In the genomic region with DNA sequence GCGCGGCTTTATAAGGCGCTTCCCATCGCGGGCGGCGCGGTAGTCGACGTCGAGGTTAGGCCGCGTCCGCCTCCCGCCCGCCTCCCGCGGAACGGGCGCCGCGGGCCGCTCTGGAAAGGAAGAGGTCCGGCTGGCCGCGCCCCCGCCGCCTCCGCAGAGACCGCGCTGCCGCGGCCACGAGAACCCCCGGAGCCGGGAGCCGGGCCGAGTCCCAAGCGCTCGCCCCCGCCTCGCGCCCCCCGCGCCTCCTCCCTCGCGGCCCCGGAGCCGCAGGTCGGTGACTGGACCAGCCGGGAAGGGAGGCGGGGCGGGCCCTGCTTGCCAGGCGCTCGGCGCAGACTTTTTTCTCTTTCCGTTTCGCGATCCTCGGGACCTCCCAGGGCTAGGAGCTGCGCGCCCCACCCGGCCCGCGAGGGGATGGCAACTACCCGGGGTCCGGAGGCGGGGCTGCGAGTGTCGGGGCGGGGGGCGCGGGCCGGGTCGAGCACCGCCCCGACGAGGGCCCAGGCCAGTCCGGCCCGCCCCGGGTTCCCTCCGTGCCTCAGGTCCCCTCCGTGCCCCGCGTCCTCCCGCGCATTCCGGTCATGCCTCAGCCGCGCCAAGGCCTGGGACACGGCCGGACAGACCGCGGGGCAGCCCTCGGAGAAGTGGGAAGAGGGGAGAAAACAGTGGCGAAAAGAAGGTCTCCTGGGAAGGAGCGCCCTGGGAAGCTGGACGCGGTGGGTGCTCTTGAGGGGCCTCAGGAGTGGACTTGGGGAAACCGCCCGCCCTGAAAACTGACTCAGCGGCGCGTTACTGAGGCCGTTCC, we compare ENCODE assay signal across 8 cellular contexts. TPM values are rescaled to one million over a fixed set of nuclear protein-coding genes. Genes with fewer than 3 reads are reported as not detected.
A peak's percentile ranks its signal among the peaks of the same experiment; 100 is the strongest.
DNase-seq lines count a peak whose midpoint lies in the region; ATAC-seq, FAIRE-seq and TF ChIP-seq lines count a peak whose summit lies in the region.

No MANE protein-coding gene starts in this region.

- ATAC-seq in HG03354 (IDR thresholded peaks at IDR 0.05; ENCODE audit: poor library complexity, severe bottlenecking, unreplicated experiment) (peak; percentile 72), thoracic aorta (ENCODE audit: insufficient number of reproducible peaks, low FRiP score, low read depth) (peak; percentile 55)
- peak; percentile 80 to 82 for ATAC-seq in activated naive CD4-positive, alpha-beta T cell treated with anti-CD3 and anti-CD28 coated beads, Interleukin-2, amount 50 U/mL, for 72 hours

- H3K9ac ChIP-seq in BLaER1 treated with 17β-estradiol and CSF1 and Interleukin-3, amounts not matched to agents 10 nM and 100 nM = peak overlapping the region; percentile 67 to 93 (median 82)

- peak overlapping the region; percentile 84 to 100 (median 96) for H3K4me2 ChIP-seq in BLaER1 treated with 17β-estradiol and CSF1 and Interleukin-3, amounts not matched to agents 10 nM and 100 nM

- no peaks in the 10 kb centered on the region for H3K9me3 ChIP-seq in BLaER1 treated with 17β-estradiol and CSF1 and Interleukin-3, amounts not matched to agents 10 nM and 100 nM (replicated peaks in 1 of 11)
- H3K9me3 ChIP-seq in SJSA1 (replicated peaks) = no peaks in the 10 kb centered on the region
- no peaks in the 10 kb centered on the region for H3K9me3 ChIP-seq in thoracic aorta

- peak overlapping the region; percentile 61 to 90 (median 77) for H3K27ac ChIP-seq in BLaER1 treated with 17β-estradiol and CSF1 and Interleukin-3, amounts not matched to agents 10 nM and 100 nM
- H3K27ac ChIP-seq in SJSA1 = peak overlapping the region; percentile 89
- H3K27ac ChIP-seq in thoracic aorta = peak overlapping the region; percentile 97 to 100

- peak overlapping the region; percentile 68 to 83 (median 76) for H3K4me3 ChIP-seq in BLaER1 treated with 17β-estradiol and CSF1 and Interleukin-3, amounts not matched to agents 10 nM and 100 nM
- peak overlapping the region; percentile 85 for H3K4me3 ChIP-seq in SJSA1
- peak overlapping the region; percentile 94 for H3K4me3 ChIP-seq in thoracic aorta

- peaks cover 13 to 37% (median 28%) of the 10 kb centered on the region in 10 experiments; a peak in 18 of 20 replicates for H3K4me1 ChIP-seq in BLaER1 treated with 17β-estradiol and CSF1 and Interleukin-3, amounts not matched to agents 10 nM and 100 nM
- H3K4me1 ChIP-seq in SJSA1 (replicated peaks) (peaks cover 68% of the 10 kb centered on the region), thoracic aorta (ENCODE audit: control insufficient read depth in 1 of 2, low read depth in 2 of 2) (peaks cover 9 to 20% of the 10 kb centered on the region in 2 donors)

- no peak overlapping the region for H3K27ac Mint-ChIP-seq in activated naive CD4-positive, alpha-beta T cell treated with anti-CD3 and anti-CD28 coated beads, Interleukin-2, amount 50 U/mL, for 72 hours

- no peak for FAIRE-seq in GM19239 (lab: Jason Lieb, UNC)

- peaks cover 22 to 39% (median 33%) of the 10 kb centered on the region in 11 experiments; a peak in 21 of 22 replicates for H4K20me1 ChIP-seq in BLaER1 treated with 17β-estradiol and CSF1 and Interleukin-3, amounts not matched to agents 10 nM and 100 nM

- peaks cover 0 to 63% (median 57%) of the 10 kb centered on the region in 11 experiments; a peak in 20 of 22 replicates for H3K27me3 ChIP-seq in BLaER1 treated with 17β-estradiol and CSF1 and Interleukin-3, amounts not matched to agents 10 nM and 100 nM
- no peaks in the 10 kb centered on the region for H3K27me3 ChIP-seq in SJSA1 (replicated peaks)
- H3K27me3 ChIP-seq in thoracic aorta (replicated peaks; ENCODE audit: insufficient read depth) = no peaks in the 10 kb centered on the region

- no peaks in the 10 kb centered on the region for H3K36me3 Mint-ChIP-seq in activated naive CD4-positive, alpha-beta T cell treated with anti-CD3 and anti-CD28 coated beads, Interleukin-2, amount 50 U/mL, for 72 hours

- peak; percentile 69 for TF ChIP-seq CTCF in thoracic aorta (IDR thresholded peaks at IDR 0.05)

- H3K9me3 Mint-ChIP-seq in activated naive CD4-positive, alpha-beta T cell treated with anti-CD3 and anti-CD28 coated beads, Interleukin-2, amount 50 U/mL, for 72 hours = no peaks in the 10 kb centered on the region

- DNase-seq in GM19239 (ENCODE audit: insufficient read length, low spot score) (peak; percentile 92), SJSA1 (ENCODE audit: low read depth in 1 of 2, low spot score in 2 of 2) (peak; percentile 88 to 96), globus pallidus (ENCODE audit: low spot score) (peak; percentile 71), occipital lobe (lab: John Stamatoyannopoulos, UW) (peak; percentile 41), thoracic aorta (ENCODE audit: low spot score) (peak; percentile 60)
- peak; percentile 66 to 68 for DNase-seq in activated naive CD4-positive, alpha-beta T cell treated with anti-CD3 and anti-CD28 coated beads, Interleukin-2, amount 50 U/mL, for 72 hours (ENCODE audit: low spot score in 2 of 2)

- peaks cover 0 to 11% (median 0%) of the 10 kb centered on the region in 11 experiments; a peak in 1 of 22 replicates for H3K36me3 ChIP-seq in BLaER1 treated with 17β-estradiol and CSF1 and Interleukin-3, amounts not matched to agents 10 nM and 100 nM
- H3K36me3 ChIP-seq in SJSA1 (peaks cover 50% of the 10 kb centered on the region), thoracic aorta (no peaks in the 10 kb centered on the region)

RNA-seq across cellular contexts. Expression of a gene that starts 0.4 kb away (rescaled TPM):
- total RNA-seq in SJSA1 (2014; rRNA removed; shearing (Covaris generic)) = 72.5 and 96.4 TPM in 2 replicates
- total RNA-seq in activated naive CD4-positive, alpha-beta T cell treated with anti-CD3 and anti-CD28 coated beads, Interleukin-2, amount 50 U/mL, for 72 hours = under 1 TPM; 0.35 to 0.36 TPM
- total RNA-seq in occipital lobe (11.1 TPM), thoracic aorta (100 to 1,000 TPM; 406 to 488 TPM)

Comparison
In these comparisons a context has a peak if more than half of its experiments do, and no peak if none do; other contexts are left out.
1. Peak in every context shown above with its lines: DNase-seq, ATAC-seq, H3K4me3 ChIP-seq and H3K27ac ChIP-seq.
2. DNase-seq: peak in every context shown above with its lines; median percentile 92 in GM19239; 92 in SJSA1; 71 in globus pallidus; 67 in activated naive CD4-positive, alpha-beta T cell treated with anti-CD3 and anti-CD28 coated beads, Interleukin-2, amount 50 U/mL, for 72 hours; 60 in thoracic aorta; 41 in occipital lobe.